8 cellular contexts compared by ENCODE assay signal in genomic region chr12:66235626-66236281, GRCh38. TPM values are rescaled to one million over a fixed set of nuclear protein-coding genes. Genes with fewer than 3 reads are reported as not detected.
DNase-seq lines count a peak whose midpoint lies in the region; ATAC-seq and TF ChIP-seq lines count a peak whose summit lies in the region.

No MANE protein-coding gene starts in this region.

- peaks cover 44% of the 10 kb centered on the region for H3K27me3 Mint-ChIP-seq in activated T-helper 2 cell treated with anti-CD3 and anti-CD28 coated beads, Interferon-gamma antibody, Interleukin-2, Interleukin-4, amounts not matched to agents 10 μg/mL and 5 μg/mL and 100 μg/mL, durations not matched to agents 14 hours and 24 hours and 36 hours (ENCODE audit: low read depth)
- H3K27me3 Mint-ChIP-seq in type B pancreatic cell = peaks cover 63% of the 10 kb centered on the region

- no peaks in the 10 kb centered on the region for H3K9me2 ChIP-seq in GM23248 (ENCODE audit: insufficient read depth)

- WGBS in GM23248 (ENCODE audit: low coverage in 1 of 2, low lambda C conversion rate in 2 of 2, missing lambda C conversion rate in 2 of 2), 2 experiments = 11% methylated on average over 5 of the region's 5 CpGs

- no peaks in the 10 kb centered on the region for H3K9me3 ChIP-seq in GM23248 (ENCODE audit: low read depth)

- H3K36me3 Mint-ChIP-seq in activated T-helper 2 cell treated with anti-CD3 and anti-CD28 coated beads, Interferon-gamma antibody, Interleukin-2, Interleukin-4, amounts not matched to agents 10 μg/mL and 5 μg/mL and 100 μg/mL, durations not matched to agents 14 hours and 24 hours and 36 hours (ENCODE audit: low read depth) = no peaks in the 10 kb centered on the region
- H3K36me3 Mint-ChIP-seq in type B pancreatic cell = no peaks in the 10 kb centered on the region

- peak overlapping the region; percentile 80 for H3K9ac ChIP-seq in GM23248

- in situ Hi-C loops in GM23248 (cut with MboI) = no loop called here

- peak; percentile 41 for DNase-seq in 8988T
- peak; percentile 70 for DNase-seq in GM23248
- no peak for DNase-seq in activated T-helper 2 cell treated with anti-CD3 and anti-CD28 coated beads, Interferon-gamma antibody, Interleukin-2, Interleukin-4, amounts not matched to agents 10 μg/mL and 5 μg/mL and 100 μg/mL, durations not matched to agents 14 hours and 24 hours and 36 hours (ENCODE audit: low spot score)
- DNase-seq in kidney epithelial cell (ENCODE audit: low read depth) = no peak
- no peak for DNase-seq in type B pancreatic cell (ENCODE audit: extremely low spot score, unreplicated experiment)

- H3F3A ChIP-seq in GM23248 (ENCODE audit: insufficient read depth) = 0 out of 2 replicates have a peak, but pooled peaks cover 6% of the 10 kb centered on the region

- no peaks in the 10 kb centered on the region for H3K79me2 ChIP-seq in GM23248 (ENCODE audit: insufficient read depth)

- intact Hi-C loops in activated T-helper 2 cell treated with anti-CD3 and anti-CD28 coated beads, Interferon-gamma antibody, Interleukin-2, Interleukin-4, amounts not matched to agents 10 μg/mL and 5 μg/mL and 100 μg/mL, durations not matched to agents 14 hours and 24 hours and 36 hours (cut with micrococcal nuclease) = no loop called here

- H3K4me1 Mint-ChIP-seq in activated T-helper 2 cell treated with anti-CD3 and anti-CD28 coated beads, Interferon-gamma antibody, Interleukin-2, Interleukin-4, amounts not matched to agents 10 μg/mL and 5 μg/mL and 100 μg/mL, durations not matched to agents 14 hours and 24 hours and 36 hours (ENCODE audit: low read depth) = peaks cover 4% of the 10 kb centered on the region
- peaks cover 15% of the 10 kb centered on the region for H3K4me1 Mint-ChIP-seq in type B pancreatic cell (ENCODE audit: unreplicated experiment)

- ATAC-seq in GM19455 (IDR thresholded peaks at IDR 0.05; ENCODE audit: unreplicated experiment) (no peak), esophagus mucosa (no peak), GM19023 (IDR thresholded peaks at IDR 0.05; ENCODE audit: unreplicated experiment) (no peak)

- no peak for TF ChIP-seq CTCF in kidney epithelial cell (IDR thresholded peaks at IDR 0.05; ENCODE audit: insufficient read depth, low read length, poor library complexity, severe bottlenecking)
- TF ChIP-seq CTCF in type B pancreatic cell (conservative IDR thresholded peaks at IDR 0.05) = peak; percentile 68

- no peaks in the 10 kb centered on the region for H3K9me3 Mint-ChIP-seq in activated T-helper 2 cell treated with anti-CD3 and anti-CD28 coated beads, Interferon-gamma antibody, Interleukin-2, Interleukin-4, amounts not matched to agents 10 μg/mL and 5 μg/mL and 100 μg/mL, durations not matched to agents 14 hours and 24 hours and 36 hours
- peaks cover 4% of the 10 kb centered on the region for H3K9me3 Mint-ChIP-seq in type B pancreatic cell

- peak overlapping the region; percentile 89 for H2AFZ ChIP-seq in GM23248

- peak overlapping the region; percentile 81 for H3K4me3 ChIP-seq in GM23248
- peak overlapping the region; percentile 46 for H3K4me3 ChIP-seq in kidney epithelial cell (ENCODE audit: low read depth, low read length)

- no peaks in the 10 kb centered on the region for H3K36me3 ChIP-seq in GM23248 (ENCODE audit: low read depth)
- H3K36me3 ChIP-seq in kidney epithelial cell (ENCODE audit: control insufficient read depth, insufficient read depth, low read length) = no peaks in the 10 kb centered on the region

- peak overlapping the region; percentile 15 for H3K27ac ChIP-seq in GM23248

- peak overlapping the region; percentile 99 for H3K4me2 ChIP-seq in GM23248 (ENCODE audit: unreplicated experiment)

- H3K27me3 ChIP-seq in GM23248 (replicated peaks; ENCODE audit: insufficient read depth) (no peaks in the 10 kb centered on the region), kidney epithelial cell (ENCODE audit: control insufficient read depth, insufficient read depth, low read length) (no peaks in the 10 kb centered on the region)

- no peak overlapping the region for H3K27ac Mint-ChIP-seq in activated T-helper 2 cell treated with anti-CD3 and anti-CD28 coated beads, Interferon-gamma antibody, Interleukin-2, Interleukin-4, amounts not matched to agents 10 μg/mL and 5 μg/mL and 100 μg/mL, durations not matched to agents 14 hours and 24 hours and 36 hours
- no peak overlapping the region for H3K27ac Mint-ChIP-seq in type B pancreatic cell

- peak overlapping the region; percentile 49 for H3K4me3 Mint-ChIP-seq in activated T-helper 2 cell treated with anti-CD3 and anti-CD28 coated beads, Interferon-gamma antibody, Interleukin-2, Interleukin-4, amounts not matched to agents 10 μg/mL and 5 μg/mL and 100 μg/mL, durations not matched to agents 14 hours and 24 hours and 36 hours (ENCODE audit: low read depth)
- peak overlapping the region; percentile 69 for H3K4me3 Mint-ChIP-seq in type B pancreatic cell

- H3K4me1 ChIP-seq in GM23248 (ENCODE audit: insufficient read depth) = no peaks in the 10 kb centered on the region

- H4K20me1 ChIP-seq in GM23248 (ENCODE audit: insufficient read depth) = no peaks in the 10 kb centered on the region

RNA-seq across cellular contexts. Expression of gene IRAK3, which starts 46.7 kb away (rescaled TPM):
- 3.7 and 6.6 TPM in 2 replicates for total RNA-seq in GM23248 (2014; rRNA removed; shearing (Covaris generic))
- polyA plus RNA-seq in GM23248 (2016; fragmentation: Nextera tagmentation; extraction: Ambion mirVana) = 3.1 and 3.3 TPM in 2 replicates
- total RNA-seq in activated T-helper 2 cell treated with anti-CD3 and anti-CD28 coated beads, Interferon-gamma antibody, Interleukin-2, Interleukin-4, amounts not matched to agents 10 μg/mL and 5 μg/mL and 100 μg/mL, durations not matched to agents 14 hours and 24 hours and 36 hours = 0.91 and 1.2 TPM in 2 replicates
- total RNA-seq in kidney epithelial cell (2.3 and 3.0 TPM in 2 replicates), type B pancreatic cell (ENCODE audit: low replicate concordance) (0.21 and 0.34 TPM in 2 replicates), esophagus mucosa (3.0 TPM)

Comparison
In these comparisons a context has a peak if more than half of its experiments do, and no peak if none do; other contexts are left out.
1. DNase-seq: peak in 8988T (single experiment) and GM23248 (single experiment); none in activated T-helper 2 cell treated with anti-CD3 and anti-CD28 coated beads, Interferon-gamma antibody, Interleukin-2, Interleukin-4, amounts not matched to agents 10 μg/mL and 5 μg/mL and 100 μg/mL, durations not matched to agents 14 hours and 24 hours and 36 hours (single experiment), kidney epithelial cell (single experiment) and type B pancreatic cell (single experiment).